ENCODE assay signal across 1 cellular context in the genomic region with DNA sequence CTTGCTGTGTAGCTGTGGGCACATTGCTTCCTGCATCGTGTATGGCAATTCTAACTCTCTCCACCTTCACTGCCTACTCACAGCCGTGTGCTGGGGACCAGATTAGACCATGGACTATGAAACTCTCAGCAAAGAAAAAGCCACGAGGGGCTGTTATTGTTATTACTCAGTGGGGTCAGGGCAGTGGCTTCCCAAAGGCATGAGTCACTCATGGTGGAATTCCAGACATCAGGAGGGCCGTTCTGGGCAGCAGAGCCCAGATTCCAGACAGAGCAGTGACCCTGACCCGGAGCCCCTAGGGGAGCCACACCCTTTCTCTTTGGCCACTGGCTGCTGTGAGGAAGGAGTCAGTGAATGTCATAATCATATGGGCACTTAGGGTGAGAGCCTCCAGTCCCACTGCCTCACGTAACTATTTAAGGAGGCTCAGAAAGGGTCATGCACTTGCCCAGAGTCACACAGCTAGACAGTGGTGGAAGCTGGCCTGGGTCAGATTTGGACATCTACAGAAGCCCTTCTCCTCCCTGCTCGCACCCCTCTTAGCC.
TF ChIP-seq lines count a peak whose summit lies in the region.

No MANE protein-coding gene starts in this region.

TF ChIP-seq in HepG2, 621 proteins besides CTCF, POLR2A, EP300 and RAD21 (continued from another document and continues in another):
- TF ChIP-seq, protein P1, sequence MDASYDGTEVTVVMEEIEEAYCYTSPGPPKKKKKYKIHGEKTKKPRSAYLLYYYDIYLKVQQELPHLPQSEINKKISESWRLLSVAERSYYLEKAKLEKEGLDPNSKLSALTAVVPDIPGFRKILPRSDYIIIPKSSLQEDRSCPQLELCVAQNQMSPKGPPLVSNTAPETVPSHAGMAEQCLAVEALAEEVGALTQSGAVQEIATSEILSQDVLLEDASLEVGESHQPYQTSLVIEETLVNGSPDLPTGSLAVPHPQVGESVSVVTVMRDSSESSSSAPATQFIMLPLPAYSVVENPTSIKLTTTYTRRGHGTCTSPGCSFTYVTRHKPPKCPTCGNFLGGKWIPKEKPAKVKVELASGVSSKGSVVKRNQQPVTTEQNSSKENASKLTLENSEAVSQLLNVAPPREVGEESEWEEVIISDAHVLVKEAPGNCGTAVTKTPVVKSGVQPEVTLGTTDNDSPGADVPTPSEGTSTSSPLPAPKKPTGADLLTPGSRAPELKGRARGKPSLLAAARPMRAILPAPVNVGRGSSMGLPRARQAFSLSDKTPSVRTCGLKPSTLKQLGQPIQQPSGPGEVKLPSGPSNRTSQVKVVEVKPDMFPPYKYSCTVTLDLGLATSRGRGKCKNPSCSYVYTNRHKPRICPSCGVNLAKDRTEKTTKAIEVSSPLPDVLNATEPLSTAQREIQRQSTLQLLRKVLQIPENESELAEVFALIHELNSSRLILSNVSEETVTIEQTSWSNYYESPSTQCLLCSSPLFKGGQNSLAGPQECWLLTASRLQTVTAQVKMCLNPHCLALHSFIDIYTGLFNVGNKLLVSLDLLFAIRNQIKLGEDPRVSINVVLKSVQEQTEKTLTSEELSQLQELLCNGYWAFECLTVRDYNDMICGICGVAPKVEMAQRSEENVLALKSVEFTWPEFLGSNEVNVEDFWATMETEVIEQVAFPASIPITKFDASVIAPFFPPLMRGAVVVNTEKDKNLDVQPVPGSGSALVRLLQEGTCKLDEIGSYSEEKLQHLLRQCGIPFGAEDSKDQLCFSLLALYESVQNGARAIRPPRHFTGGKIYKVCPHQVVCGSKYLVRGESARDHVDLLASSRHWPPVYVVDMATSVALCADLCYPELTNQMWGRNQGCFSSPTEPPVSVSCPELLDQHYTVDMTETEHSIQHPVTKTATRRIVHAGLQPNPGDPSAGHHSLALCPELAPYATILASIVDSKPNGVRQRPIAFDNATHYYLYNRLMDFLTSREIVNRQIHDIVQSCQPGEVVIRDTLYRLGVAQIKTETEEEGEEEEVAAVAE (CRISPR knock-in tag; IDR thresholded peaks at IDR 0.05; ENCODE audit: borderline replicate concordance) = peak; percentile 43; the same call in 1 of the 2 replicates
- TF ChIP-seq, protein P2, sequence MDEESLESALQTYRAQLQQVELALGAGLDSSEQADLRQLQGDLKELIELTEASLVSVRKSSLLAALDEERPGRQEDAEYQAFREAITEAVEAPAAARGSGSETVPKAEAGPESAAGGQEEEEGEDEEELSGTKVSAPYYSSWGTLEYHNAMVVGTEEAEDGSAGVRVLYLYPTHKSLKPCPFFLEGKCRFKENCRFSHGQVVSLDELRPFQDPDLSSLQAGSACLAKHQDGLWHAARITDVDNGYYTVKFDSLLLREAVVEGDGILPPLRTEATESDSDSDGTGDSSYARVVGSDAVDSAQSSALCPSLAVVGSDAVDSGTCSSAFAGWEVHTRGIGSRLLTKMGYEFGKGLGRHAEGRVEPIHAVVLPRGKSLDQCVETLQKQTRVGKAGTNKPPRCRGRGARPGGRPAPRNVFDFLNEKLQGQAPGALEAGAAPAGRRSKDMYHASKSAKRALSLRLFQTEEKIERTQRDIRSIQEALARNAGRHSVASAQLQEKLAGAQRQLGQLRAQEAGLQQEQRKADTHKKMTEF (CRISPR knock-in tag; IDR thresholded peaks at IDR 0.05) = peak; percentile 83
- TF ChIP-seq BHLHE40 (IDR thresholded peaks at IDR 0.05; ENCODE audit: low read length) (peak; percentile 66; the same call in 1 of the 2 replicates), ZKSCAN8 (CRISPR knock-in tag; IDR thresholded peaks at IDR 0.05; ENCODE audit: borderline replicate concordance) (peak; percentile 58; the same call in 1 of the 2 replicates), MED1 (CRISPR knock-in tag; IDR thresholded peaks at IDR 0.05) (peak; percentile 79), ZNF350 (CRISPR knock-in tag; IDR thresholded peaks at IDR 0.05; ENCODE audit: borderline replicate concordance, low read depth) (0 out of 2 replicates have a peak, but pooled peaks have one; percentile 75), ZNF331 (CRISPR knock-in tag; IDR thresholded peaks at IDR 0.05) (peak; percentile 83), ZNF724P (CRISPR knock-in tag; IDR thresholded peaks at IDR 0.05; ENCODE audit: borderline replicate concordance) (peak; percentile 68; the same call in 1 of the 2 replicates), ZNF644 (CRISPR knock-in tag; IDR thresholded peaks at IDR 0.05; ENCODE audit: low read depth) (peak; percentile 72), SOX6 (IDR thresholded peaks at IDR 0.05) (no peak), SOX6 (CRISPR knock-in tag; IDR thresholded peaks at IDR 0.05) (peak; percentile 86), DR1 (CRISPR knock-in tag; IDR thresholded peaks at IDR 0.05) (no peak), NR2F6 (IDR thresholded peaks at IDR 0.05) (peak; percentile 96), NR2F6 (CRISPR knock-in tag; IDR thresholded peaks at IDR 0.05) (peak; percentile 99), ZNF501 (CRISPR knock-in tag; IDR thresholded peaks at IDR 0.05) (peak; percentile 75; the same call in 1 of the 2 replicates), NFYC (CRISPR knock-in tag; IDR thresholded peaks at IDR 0.05) (no peak), BRD4 (CRISPR knock-in tag; IDR thresholded peaks at IDR 0.05) (no peak), ZNF263 (CRISPR knock-in tag; IDR thresholded peaks at IDR 0.05) (no peak), ZNF772 (CRISPR knock-in tag; IDR thresholded peaks at IDR 0.05) (peak; percentile 56; the same call in 1 of the 2 replicates), FOXK1 (CRISPR knock-in tag; IDR thresholded peaks at IDR 0.05; ENCODE audit: borderline replicate concordance, low read depth) (peak; percentile 71)
- TF ChIP-seq, protein P3, sequence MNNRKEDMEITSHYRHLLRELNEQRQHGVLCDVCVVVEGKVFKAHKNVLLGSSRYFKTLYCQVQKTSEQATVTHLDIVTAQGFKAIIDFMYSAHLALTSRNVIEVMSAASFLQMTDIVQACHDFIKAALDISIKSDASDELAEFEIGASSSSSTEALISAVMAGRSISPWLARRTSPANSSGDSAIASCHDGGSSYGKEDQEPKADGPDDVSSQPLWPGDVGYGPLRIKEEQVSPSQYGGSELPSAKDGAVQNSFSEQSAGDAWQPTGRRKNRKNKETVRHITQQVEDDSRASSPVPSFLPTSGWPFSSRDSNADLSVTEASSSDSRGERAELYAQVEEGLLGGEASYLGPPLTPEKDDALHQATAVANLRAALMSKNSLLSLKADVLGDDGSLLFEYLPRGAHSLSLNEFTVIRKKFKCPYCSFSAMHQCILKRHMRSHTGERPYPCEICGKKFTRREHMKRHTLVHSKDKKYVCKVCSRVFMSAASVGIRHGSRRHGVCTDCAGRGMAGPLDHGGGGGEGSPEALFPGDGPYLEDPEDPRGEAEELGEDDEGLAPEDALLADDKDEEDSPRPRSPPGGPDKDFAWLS (CRISPR knock-in tag; IDR thresholded peaks at IDR 0.05; ENCODE audit: borderline replicate concordance) = no peak
- TF ChIP-seq, protein P4, sequence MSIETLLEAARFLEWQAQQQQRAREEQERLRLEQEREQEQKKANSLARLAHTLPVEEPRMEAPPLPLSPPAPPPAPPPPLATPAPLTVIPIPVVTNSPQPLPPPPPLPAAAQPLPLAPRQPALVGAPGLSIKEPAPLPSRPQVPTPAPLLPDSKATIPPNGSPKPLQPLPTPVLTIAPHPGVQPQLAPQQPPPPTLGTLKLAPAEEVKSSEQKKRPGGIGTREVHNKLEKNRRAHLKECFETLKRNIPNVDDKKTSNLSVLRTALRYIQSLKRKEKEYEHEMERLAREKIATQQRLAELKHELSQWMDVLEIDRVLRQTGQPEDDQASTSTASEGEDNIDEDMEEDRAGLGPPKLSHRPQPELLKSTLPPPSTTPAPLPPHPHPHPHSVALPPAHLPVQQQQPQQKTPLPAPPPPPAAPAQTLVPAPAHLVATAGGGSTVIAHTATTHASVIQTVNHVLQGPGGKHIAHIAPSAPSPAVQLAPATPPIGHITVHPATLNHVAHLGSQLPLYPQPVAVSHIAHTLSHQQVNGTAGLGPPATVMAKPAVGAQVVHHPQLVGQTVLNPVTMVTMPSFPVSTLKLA (IDR thresholded peaks at IDR 0.05) = peak; percentile 93
- TF ChIP-seq, protein P5, sequence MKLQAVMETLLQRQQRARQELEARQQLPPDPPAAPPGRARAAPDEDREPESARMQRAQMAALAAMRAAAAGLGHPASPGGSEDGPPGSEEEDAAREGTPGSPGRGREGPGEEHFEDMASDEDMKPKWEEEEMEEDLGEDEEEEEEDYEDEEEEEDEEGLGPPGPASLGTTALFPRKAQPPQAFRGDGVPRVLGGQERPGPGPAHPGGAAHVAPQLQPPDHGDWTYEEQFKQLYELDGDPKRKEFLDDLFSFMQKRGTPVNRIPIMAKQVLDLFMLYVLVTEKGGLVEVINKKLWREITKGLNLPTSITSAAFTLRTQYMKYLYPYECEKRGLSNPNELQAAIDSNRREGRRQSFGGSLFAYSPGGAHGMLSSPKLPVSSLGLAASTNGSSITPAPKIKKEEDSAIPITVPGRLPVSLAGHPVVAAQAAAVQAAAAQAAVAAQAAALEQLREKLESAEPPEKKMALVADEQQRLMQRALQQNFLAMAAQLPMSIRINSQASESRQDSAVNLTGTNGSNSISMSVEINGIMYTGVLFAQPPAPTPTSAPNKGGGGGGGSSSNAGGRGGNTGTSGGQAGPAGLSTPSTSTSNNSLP (IDR thresholded peaks at IDR 0.05; ENCODE audit: low read depth, low read length) = peak; percentile 61; the same call in 1 of the 2 replicates
- TF ChIP-seq, protein P6, sequence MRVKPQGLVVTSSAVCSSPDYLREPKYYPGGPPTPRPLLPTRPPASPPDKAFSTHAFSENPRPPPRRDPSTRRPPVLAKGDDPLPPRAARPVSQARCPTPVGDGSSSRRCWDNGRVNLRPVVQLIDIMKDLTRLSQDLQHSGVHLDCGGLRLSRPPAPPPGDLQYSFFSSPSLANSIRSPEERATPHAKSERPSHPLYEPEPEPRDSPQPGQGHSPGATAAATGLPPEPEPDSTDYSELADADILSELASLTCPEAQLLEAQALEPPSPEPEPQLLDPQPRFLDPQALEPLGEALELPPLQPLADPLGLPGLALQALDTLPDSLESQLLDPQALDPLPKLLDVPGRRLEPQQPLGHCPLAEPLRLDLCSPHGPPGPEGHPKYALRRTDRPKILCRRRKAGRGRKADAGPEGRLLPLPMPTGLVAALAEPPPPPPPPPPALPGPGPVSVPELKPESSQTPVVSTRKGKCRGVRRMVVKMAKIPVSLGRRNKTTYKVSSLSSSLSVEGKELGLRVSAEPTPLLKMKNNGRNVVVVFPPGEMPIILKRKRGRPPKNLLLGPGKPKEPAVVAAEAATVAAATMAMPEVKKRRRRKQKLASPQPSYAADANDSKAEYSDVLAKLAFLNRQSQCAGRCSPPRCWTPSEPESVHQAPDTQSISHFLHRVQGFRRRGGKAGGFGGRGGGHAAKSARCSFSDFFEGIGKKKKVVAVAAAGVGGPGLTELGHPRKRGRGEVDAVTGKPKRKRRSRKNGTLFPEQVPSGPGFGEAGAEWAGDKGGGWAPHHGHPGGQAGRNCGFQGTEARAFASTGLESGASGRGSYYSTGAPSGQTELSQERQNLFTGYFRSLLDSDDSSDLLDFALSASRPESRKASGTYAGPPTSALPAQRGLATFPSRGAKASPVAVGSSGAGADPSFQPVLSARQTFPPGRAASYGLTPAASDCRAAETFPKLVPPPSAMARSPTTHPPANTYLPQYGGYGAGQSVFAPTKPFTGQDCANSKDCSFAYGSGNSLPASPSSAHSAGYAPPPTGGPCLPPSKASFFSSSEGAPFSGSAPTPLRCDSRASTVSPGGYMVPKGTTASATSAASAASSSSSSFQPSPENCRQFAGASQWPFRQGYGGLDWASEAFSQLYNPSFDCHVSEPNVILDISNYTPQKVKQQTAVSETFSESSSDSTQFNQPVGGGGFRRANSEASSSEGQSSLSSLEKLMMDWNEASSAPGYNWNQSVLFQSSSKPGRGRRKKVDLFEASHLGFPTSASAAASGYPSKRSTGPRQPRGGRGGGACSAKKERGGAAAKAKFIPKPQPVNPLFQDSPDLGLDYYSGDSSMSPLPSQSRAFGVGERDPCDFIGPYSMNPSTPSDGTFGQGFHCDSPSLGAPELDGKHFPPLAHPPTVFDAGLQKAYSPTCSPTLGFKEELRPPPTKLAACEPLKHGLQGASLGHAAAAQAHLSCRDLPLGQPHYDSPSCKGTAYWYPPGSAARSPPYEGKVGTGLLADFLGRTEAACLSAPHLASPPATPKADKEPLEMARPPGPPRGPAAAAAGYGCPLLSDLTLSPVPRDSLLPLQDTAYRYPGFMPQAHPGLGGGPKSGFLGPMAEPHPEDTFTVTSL (CRISPR knock-in tag; IDR thresholded peaks at IDR 0.05; ENCODE audit: borderline replicate concordance) = peak; percentile 47; the same call in 1 of the 2 replicates
- TF ChIP-seq, protein P7, sequence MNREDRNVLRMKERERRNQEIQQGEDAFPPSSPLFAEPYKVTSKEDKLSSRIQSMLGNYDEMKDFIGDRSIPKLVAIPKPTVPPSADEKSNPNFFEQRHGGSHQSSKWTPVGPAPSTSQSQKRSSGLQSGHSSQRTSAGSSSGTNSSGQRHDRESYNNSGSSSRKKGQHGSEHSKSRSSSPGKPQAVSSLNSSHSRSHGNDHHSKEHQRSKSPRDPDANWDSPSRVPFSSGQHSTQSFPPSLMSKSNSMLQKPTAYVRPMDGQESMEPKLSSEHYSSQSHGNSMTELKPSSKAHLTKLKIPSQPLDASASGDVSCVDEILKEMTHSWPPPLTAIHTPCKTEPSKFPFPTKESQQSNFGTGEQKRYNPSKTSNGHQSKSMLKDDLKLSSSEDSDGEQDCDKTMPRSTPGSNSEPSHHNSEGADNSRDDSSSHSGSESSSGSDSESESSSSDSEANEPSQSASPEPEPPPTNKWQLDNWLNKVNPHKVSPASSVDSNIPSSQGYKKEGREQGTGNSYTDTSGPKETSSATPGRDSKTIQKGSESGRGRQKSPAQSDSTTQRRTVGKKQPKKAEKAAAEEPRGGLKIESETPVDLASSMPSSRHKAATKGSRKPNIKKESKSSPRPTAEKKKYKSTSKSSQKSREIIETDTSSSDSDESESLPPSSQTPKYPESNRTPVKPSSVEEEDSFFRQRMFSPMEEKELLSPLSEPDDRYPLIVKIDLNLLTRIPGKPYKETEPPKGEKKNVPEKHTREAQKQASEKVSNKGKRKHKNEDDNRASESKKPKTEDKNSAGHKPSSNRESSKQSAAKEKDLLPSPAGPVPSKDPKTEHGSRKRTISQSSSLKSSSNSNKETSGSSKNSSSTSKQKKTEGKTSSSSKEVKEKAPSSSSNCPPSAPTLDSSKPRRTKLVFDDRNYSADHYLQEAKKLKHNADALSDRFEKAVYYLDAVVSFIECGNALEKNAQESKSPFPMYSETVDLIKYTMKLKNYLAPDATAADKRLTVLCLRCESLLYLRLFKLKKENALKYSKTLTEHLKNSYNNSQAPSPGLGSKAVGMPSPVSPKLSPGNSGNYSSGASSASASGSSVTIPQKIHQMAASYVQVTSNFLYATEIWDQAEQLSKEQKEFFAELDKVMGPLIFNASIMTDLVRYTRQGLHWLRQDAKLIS (CRISPR knock-in tag; IDR thresholded peaks at IDR 0.05) = no peak
- TF ChIP-seq, protein P8, sequence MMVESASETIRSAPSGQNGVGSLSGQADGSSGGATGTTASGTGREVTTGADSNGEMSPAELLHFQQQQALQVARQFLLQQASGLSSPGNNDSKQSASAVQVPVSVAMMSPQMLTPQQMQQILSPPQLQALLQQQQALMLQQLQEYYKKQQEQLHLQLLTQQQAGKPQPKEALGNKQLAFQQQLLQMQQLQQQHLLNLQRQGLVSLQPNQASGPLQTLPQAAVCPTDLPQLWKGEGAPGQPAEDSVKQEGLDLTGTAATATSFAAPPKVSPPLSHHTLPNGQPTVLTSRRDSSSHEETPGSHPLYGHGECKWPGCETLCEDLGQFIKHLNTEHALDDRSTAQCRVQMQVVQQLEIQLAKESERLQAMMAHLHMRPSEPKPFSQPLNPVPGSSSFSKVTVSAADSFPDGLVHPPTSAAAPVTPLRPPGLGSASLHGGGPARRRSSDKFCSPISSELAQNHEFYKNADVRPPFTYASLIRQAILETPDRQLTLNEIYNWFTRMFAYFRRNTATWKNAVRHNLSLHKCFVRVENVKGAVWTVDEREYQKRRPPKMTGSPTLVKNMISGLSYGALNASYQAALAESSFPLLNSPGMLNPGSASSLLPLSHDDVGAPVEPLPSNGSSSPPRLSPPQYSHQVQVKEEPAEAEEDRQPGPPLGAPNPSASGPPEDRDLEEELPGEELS (CRISPR knock-in tag; IDR thresholded peaks at IDR 0.05) = 0 out of 2 replicates have a peak, but pooled peaks have one; percentile 36
